In genomic region chr4:38319456-38320348, GRCh38 we compare ENCODE assay signal across 8 cellular contexts.
A peak's percentile ranks its signal among the peaks of the same experiment; 100 is the strongest.
DNase-seq lines count a peak whose midpoint lies in the region; ATAC-seq and TF ChIP-seq lines count a peak whose summit lies in the region.

No MANE protein-coding gene starts in this region.

- H3K9me3 Mint-ChIP-seq in Calu3 (ENCODE audit: low read depth, unreplicated experiment) (peaks cover 2% of the 10 kb centered on the region), nephron progenitor cell (peaks cover 14% of the 10 kb centered on the region)
- no peaks in the 10 kb centered on the region for H3K9me3 Mint-ChIP-seq in activated T-helper 17 cell treated with anti-CD3 and anti-CD28 coated beads, Interleukin-2, amount 50 U/mL, for 72 hours

- ATAC-seq in GM21717 (IDR thresholded peaks at IDR 0.05; ENCODE audit: unreplicated experiment) = peak; percentile 45
- ATAC-seq in activated T-helper 17 cell treated with anti-CD3 and anti-CD28 coated beads, Interleukin-2, amount 50 U/mL, for 72 hours (replicated peaks) = peak; percentile 74

- intact Hi-C loops in Calu3 (cut with micrococcal nuclease; ENCODE audit: unreplicated experiment) = loop anchor here (1.0 to 5.0 kb wide), 8 partner anchors 66 to 412 kb away; no protein-coding TSS in a partner anchor

- H3K4me3 Mint-ChIP-seq in Calu3 (ENCODE audit: low read depth, unreplicated experiment) (no peak overlapping the region), nephron progenitor cell (no peak overlapping the region)
- H3K4me3 Mint-ChIP-seq in activated T-helper 17 cell treated with anti-CD3 and anti-CD28 coated beads, Interleukin-2, amount 50 U/mL, for 72 hours = peak overlapping the region; percentile 86

- CTCF ChIA-PET in Calu3 (lab: Charles Lee) = interaction anchor here (0.7 to 2.3 kb wide), 18 partner anchors 9 to 411 kb away, joined by 3 to 24 read pairs (median 4); no protein-coding TSS in a partner anchor

- H3K27ac Mint-ChIP-seq in Calu3 (ENCODE audit: unreplicated experiment) (peak overlapping the region; percentile 77), nephron progenitor cell (peak overlapping the region; percentile 87)
- H3K27ac Mint-ChIP-seq in activated T-helper 17 cell treated with anti-CD3 and anti-CD28 coated beads, Interleukin-2, amount 50 U/mL, for 72 hours = peak overlapping the region; percentile 82

- DNase-seq in Calu3 (peak; percentile 92), LHCN-M2 (ENCODE audit: low read depth) (peak; percentile 89), RPMI7951 (ENCODE audit: low read depth) (peak; percentile 84), fibroblast of mammary gland (ENCODE audit: low read depth) (peak; percentile 93), nephron progenitor cell (peak; percentile 97)
- DNase-seq in stimulated activated naive CD4-positive, alpha-beta T cell treated with Interleukin-2 at 50 U/mL for 16 hours (lab: John Stamatoyannopoulos, UW) = peak; percentile 84

- peak; percentile 85 for TF ChIP-seq CTCF in Calu3 (IDR thresholded peaks at IDR 0.05; ENCODE audit: unreplicated experiment)
- TF ChIP-seq CTCF in fibroblast of mammary gland (conservative IDR thresholded peaks at IDR 0.05; ENCODE audit: control insufficient read depth, insufficient read depth, low read depth, low read length) = peak; percentile 99
- TF ChIP-seq CTCF in nephron progenitor cell (IDR thresholded peaks at IDR 0.05) = peak; percentile 99

- BruUV-seq in Calu3 (replicated peaks; lab: Mats Ljungman, UMichigan) = TSS peak; percentile 68

- no peak overlapping the region for H3K4me3 ChIP-seq in fibroblast of mammary gland (ENCODE audit: control insufficient read depth, low read depth, low read length)

- H3K36me3 Mint-ChIP-seq in Calu3 (ENCODE audit: insufficient read depth, unreplicated experiment) (peaks cover 6% of the 10 kb centered on the region), nephron progenitor cell (ENCODE audit: low read depth) (peaks cover 6% of the 10 kb centered on the region)
- H3K36me3 Mint-ChIP-seq in activated T-helper 17 cell treated with anti-CD3 and anti-CD28 coated beads, Interleukin-2, amount 50 U/mL, for 72 hours (ENCODE audit: low read depth) = no peaks in the 10 kb centered on the region

- H3K27me3 Mint-ChIP-seq in Calu3 (ENCODE audit: unreplicated experiment) = no peaks in the 10 kb centered on the region
- H3K27me3 Mint-ChIP-seq in activated T-helper 17 cell treated with anti-CD3 and anti-CD28 coated beads, Interleukin-2, amount 50 U/mL, for 72 hours = no peaks in the 10 kb centered on the region
- peaks cover 6% of the 10 kb centered on the region for H3K27me3 Mint-ChIP-seq in nephron progenitor cell (ENCODE audit: low read depth, poor library complexity)

- peaks cover 51% of the 10 kb centered on the region for H3K4me1 Mint-ChIP-seq in Calu3 (ENCODE audit: low read depth, unreplicated experiment)
- peaks cover 5% of the 10 kb centered on the region for H3K4me1 Mint-ChIP-seq in activated T-helper 17 cell treated with anti-CD3 and anti-CD28 coated beads, Interleukin-2, amount 50 U/mL, for 72 hours
- H3K4me1 Mint-ChIP-seq in nephron progenitor cell = peaks cover 67% of the 10 kb centered on the region
